ENCODE assay signal across 7 cellular contexts in genomic region chr4:18021470-18021719, GRCh38. TPM values are rescaled to one million over a fixed set of nuclear protein-coding genes. Genes with fewer than 3 reads are reported as not detected.
DNase-seq lines count a peak whose midpoint lies in the region; ATAC-seq lines count a peak whose summit lies in the region.

No MANE protein-coding gene starts in this region.

- H3K27ac Mint-ChIP-seq in activated T-helper 1 cell treated with anti-CD3 and anti-CD28 coated beads, Interleukin-12 subunit alpha, Interleukin-12 subunit beta, Interleukin-2, Interleukin-4 antibody, amounts not matched to agents 30 ng/mL and 10 ng/mL and 1 ng/mL, durations not matched to agents 14 hours and 24 hours and 36 hours: peak overlapping the region; percentile 78

- peaks cover 60% of the 10 kb centered on the region for H3K27me3 Mint-ChIP-seq in activated T-helper 1 cell treated with anti-CD3 and anti-CD28 coated beads, Interleukin-12 subunit alpha, Interleukin-12 subunit beta, Interleukin-2, Interleukin-4 antibody, amounts not matched to agents 30 ng/mL and 10 ng/mL and 1 ng/mL, durations not matched to agents 14 hours and 24 hours and 36 hours (ENCODE audit: insufficient read depth)

- H3K4me1 Mint-ChIP-seq in activated T-helper 1 cell treated with anti-CD3 and anti-CD28 coated beads, Interleukin-12 subunit alpha, Interleukin-12 subunit beta, Interleukin-2, Interleukin-4 antibody, amounts not matched to agents 30 ng/mL and 10 ng/mL and 1 ng/mL, durations not matched to agents 14 hours and 24 hours and 36 hours (ENCODE audit: low read depth): peaks cover 26% of the 10 kb centered on the region

- intact Hi-C loops in activated T-helper 1 cell treated with anti-CD3 and anti-CD28 coated beads, Interleukin-12 subunit alpha, Interleukin-12 subunit beta, Interleukin-2, Interleukin-4 antibody, amounts not matched to agents 30 ng/mL and 10 ng/mL and 1 ng/mL, durations not matched to agents 14 hours and 24 hours and 36 hours (cut with micrococcal nuclease): loop anchor here (1.0 to 10.0 kb wide), 6 partner anchors 15 to 1797 kb away; partner anchors contain the start of gene TAPT1

- H3K9me3 Mint-ChIP-seq in activated T-helper 1 cell treated with anti-CD3 and anti-CD28 coated beads, Interleukin-12 subunit alpha, Interleukin-12 subunit beta, Interleukin-2, Interleukin-4 antibody, amounts not matched to agents 30 ng/mL and 10 ng/mL and 1 ng/mL, durations not matched to agents 14 hours and 24 hours and 36 hours: no peaks in the 10 kb centered on the region

- no peaks in the 10 kb centered on the region for H3K4me1 ChIP-seq in iPS DF 6.9 (ENCODE audit: control insufficient read depth, insufficient read depth, low read length)

- no peak for DNase-seq in activated T-helper 1 cell treated with anti-CD3 and anti-CD28 coated beads, Interleukin-12 subunit alpha, Interleukin-12 subunit beta, Interleukin-2, Interleukin-4 antibody, amounts not matched to agents 30 ng/mL and 10 ng/mL and 1 ng/mL, durations not matched to agents 14 hours and 24 hours and 36 hours (ENCODE audit: low spot score)
- DNase-seq in iPS DF 6.9 (ENCODE audit: low read depth, low spot score): no peak
- no peak for DNase-seq in stimulated activated naive CD8-positive, alpha-beta T cell treated with anti-CD3 and anti-CD28 coated beads, Interleukin-15, Interleukin-2, amounts not matched to agents 100 U/mL and 50 U/mL, for 24 hours
- no peak for DNase-seq in NAMALWA (ENCODE audit: low spot score)
- no peak for DNase-seq in stimulated activated CD4-positive, alpha-beta T cell treated with anti-CD3 and anti-CD28 coated beads, Interleukin-15, amount 100 ng/mL, for 24 hours

- H3K4me3 ChIP-seq in iPS DF 6.9 (ENCODE audit: low read length): peak overlapping the region; percentile 56

- ATAC-seq in GM19025 (IDR thresholded peaks at IDR 0.05; ENCODE audit: low read depth, unreplicated experiment) (peak; percentile 8), HG03039 (IDR thresholded peaks at IDR 0.05; ENCODE audit: unreplicated experiment) (peak; percentile 6)
- ATAC-seq in stimulated activated naive CD8-positive, alpha-beta T cell treated with anti-CD3 and anti-CD28 coated beads, Interleukin-15, Interleukin-2, amounts not matched to agents 100 U/mL and 50 U/mL, for 24 hours: peak; percentile 8

- H3K27me3 ChIP-seq in iPS DF 6.9 (ENCODE audit: control insufficient read depth, insufficient read depth, low read length): peaks cover 2% of the 10 kb centered on the region; the same call in 1 of the 2 replicates

- WGBS in iPS DF 6.9 (ENCODE audit: insufficient coverage, insufficient read length): no CpG with 5 or more reads among the region's 34 CpGs

- H3K36me3 Mint-ChIP-seq in activated T-helper 1 cell treated with anti-CD3 and anti-CD28 coated beads, Interleukin-12 subunit alpha, Interleukin-12 subunit beta, Interleukin-2, Interleukin-4 antibody, amounts not matched to agents 30 ng/mL and 10 ng/mL and 1 ng/mL, durations not matched to agents 14 hours and 24 hours and 36 hours (ENCODE audit: low read depth): peaks cover 3% of the 10 kb centered on the region

- no peak overlapping the region for H3K27ac ChIP-seq in iPS DF 6.9 (ENCODE audit: low read length)

- no peaks in the 10 kb centered on the region for H3K9me3 ChIP-seq in iPS DF 6.9 (ENCODE audit: control insufficient read depth, insufficient read depth, low read length)

- peak overlapping the region; percentile 87 for H3K4me3 Mint-ChIP-seq in activated T-helper 1 cell treated with anti-CD3 and anti-CD28 coated beads, Interleukin-12 subunit alpha, Interleukin-12 subunit beta, Interleukin-2, Interleukin-4 antibody, amounts not matched to agents 30 ng/mL and 10 ng/mL and 1 ng/mL, durations not matched to agents 14 hours and 24 hours and 36 hours

- no peaks in the 10 kb centered on the region for H3K36me3 ChIP-seq in iPS DF 6.9 (ENCODE audit: control insufficient read depth, insufficient read depth, low read length)

RNA-seq across cellular contexts. Expression of gene LCORL, which starts 0.2 kb away (rescaled TPM):
- total RNA-seq in activated T-helper 1 cell treated with anti-CD3 and anti-CD28 coated beads, Interleukin-12 subunit alpha, Interleukin-12 subunit beta, Interleukin-2, Interleukin-4 antibody, amounts not matched to agents 30 ng/mL and 10 ng/mL and 1 ng/mL, durations not matched to agents 14 hours and 24 hours and 36 hours: 8.7 TPM in 2 replicates
